In genomic region chr16:31713071-31713944, GRCh38 we compare ENCODE assay signal across 8 cellular contexts.
DNase-seq lines count a peak whose midpoint lies in the region; ATAC-seq, FAIRE-seq and TF ChIP-seq lines count a peak whose summit lies in the region.

No MANE protein-coding gene starts in this region.

- no peaks in the 10 kb centered on the region for H3K9me3 ChIP-seq in hepatocyte (ENCODE audit: low read depth)

- H3K27ac ChIP-seq in hepatocyte: peak overlapping the region; percentile 97
- peak overlapping the region; percentile 95 for H3K27ac ChIP-seq in rectal smooth muscle tissue (ENCODE audit: low read depth, low read length)

- H3K4me2 ChIP-seq in hepatocyte: peak overlapping the region; percentile 87

- no peaks in the 10 kb centered on the region for H3K9me2 ChIP-seq in hepatocyte (replicated peaks; ENCODE audit: insufficient read depth)

- H3K36me3 ChIP-seq in hepatocyte (replicated peaks; ENCODE audit: insufficient read depth, low read depth): no peaks in the 10 kb centered on the region
- H3K36me3 ChIP-seq in rectal smooth muscle tissue (ENCODE audit: control insufficient read depth, insufficient read depth, low read length): peaks cover 2% of the 10 kb centered on the region

- H3K4me3 ChIP-seq in astrocyte of the cerebellum (ENCODE audit: low read depth, low read length): peak overlapping the region; percentile 99
- H3K4me3 ChIP-seq in hepatocyte: peak overlapping the region; percentile 37
- peak overlapping the region; percentile 97 for H3K4me3 ChIP-seq in rectal smooth muscle tissue (ENCODE audit: low read length)

- H3K4me1 ChIP-seq in hepatocyte (ENCODE audit: insufficient read depth) (peaks cover 11% of the 10 kb centered on the region), rectal smooth muscle tissue (ENCODE audit: control insufficient read depth, insufficient read depth, low read length) (peaks cover 5% of the 10 kb centered on the region)

- H2AFZ ChIP-seq in hepatocyte: peak overlapping the region; percentile 79

- peak; percentile 91 for FAIRE-seq in GM18507 (lab: Jason Lieb, UNC)

- H3K9ac ChIP-seq in rectal smooth muscle tissue (ENCODE audit: low read length): peak overlapping the region; percentile 97

- 2% methylated on average over 55 of the region's 59 CpGs for WGBS in hepatocyte (ENCODE audit: low lambda C conversion rate, missing lambda C conversion rate)

- H3K27me3 ChIP-seq in hepatocyte (no peaks in the 10 kb centered on the region), rectal smooth muscle tissue (ENCODE audit: control insufficient read depth, insufficient read depth, low read length) (no peaks in the 10 kb centered on the region)

- H4K20me1 ChIP-seq in hepatocyte (ENCODE audit: insufficient read depth, poor library complexity, severe bottlenecking): no peaks in the 10 kb centered on the region

- in situ Hi-C loops in astrocyte of the cerebellum (cut with HindIII; ENCODE audit: low sequenced_read_pairs): no loop called here

- peak; percentile 84 for DNase-seq in GM18507 (ENCODE audit: extremely low spot score, insufficient read length, low read depth)
- DNase-seq in NCI-H187 treated with DMSO at 0.1 percent for 48 hours (lab: John Stamatoyannopoulos, UW): peak; percentile 31
- peak; percentile 85 for DNase-seq in T-helper 9 cell
- DNase-seq in astrocyte of the cerebellum (ENCODE audit: low read depth): peak; percentile 86
- DNase-seq in hepatocyte (ENCODE audit: low spot score): peak; percentile 96
- no peak for DNase-seq in cortex of kidney (lab: John Stamatoyannopoulos, UW)

- TF ChIP-seq CTCF in astrocyte of the cerebellum (IDR thresholded peaks at IDR 0.05; ENCODE audit: low read depth, low read length, missing control alignments) (no peak), hepatocyte (IDR thresholded peaks at IDR 0.05; ENCODE audit: poor library complexity) (no peak)

- H3K79me2 ChIP-seq in hepatocyte: peaks cover 44% of the 10 kb centered on the region

- peak; percentile 87 for ATAC-seq in HG02970 (IDR thresholded peaks at IDR 0.05; ENCODE audit: low FRiP score, unreplicated experiment)

Comparison
In these comparisons a context has a peak if more than half of its experiments do, and no peak if none do; other contexts are left out.
1. H3K4me3 ChIP-seq: peak in every context shown above with its lines; median percentile 99 in astrocyte of the cerebellum; 97 in rectal smooth muscle tissue; 37 in hepatocyte.